14 cellular contexts compared by ENCODE assay signal in the genomic region with DNA sequence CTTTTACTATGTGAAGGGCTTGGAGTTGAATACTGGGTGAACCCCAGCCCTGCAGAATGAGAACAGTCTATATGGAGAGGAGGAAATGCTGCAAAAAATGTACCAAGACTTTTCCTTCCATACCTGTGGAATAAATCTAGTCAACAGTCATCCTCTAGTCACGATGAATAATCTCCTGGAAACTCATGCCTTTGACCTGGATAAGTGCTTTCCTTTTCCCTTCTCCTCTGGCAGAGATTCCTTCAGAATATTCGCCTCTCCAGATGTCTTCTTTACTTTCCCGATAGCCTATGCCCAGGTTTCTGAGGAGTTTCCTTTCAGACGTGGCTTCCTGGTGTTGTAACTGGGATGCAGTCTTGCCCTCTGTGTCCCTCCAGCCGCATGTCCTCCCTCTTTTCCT. TPM values are rescaled to one million over a fixed set of nuclear protein-coding genes. Genes with fewer than 3 reads are reported as not detected.
DNase-seq lines count a peak whose midpoint lies in the region; ATAC-seq and TF ChIP-seq lines count a peak whose summit lies in the region.
"Had no signal": no experiment of that assay in that cellular context is flagged by ENCODE, and none has a peak within 500 bp of the region (broad histone marks: within the 10 kb centered on the region; RNA-seq: fewer than 3 reads in every experiment).

No MANE protein-coding gene starts in this region.

- no peaks in the 10 kb centered on the region for H3K9me3 Mint-ChIP-seq in activated CD4-positive, alpha-beta T cell treated with anti-CD3 and anti-CD28 coated beads for 36 hours (ENCODE audit: low read depth)
- no peaks in the 10 kb centered on the region for H3K9me3 Mint-ChIP-seq in endothelial cell (ENCODE audit: unreplicated experiment)
- no peaks in the 10 kb centered on the region for H3K9me3 Mint-ChIP-seq in stimulated activated memory B cell treated with anti-CD40 and anti-IgM and Interleukin-4, amounts not matched to agents 10 μg/mL and 1 μg/mL and 100 μg/mL, for 72 hours

- TF ChIP-seq POLR2A in tibial nerve (IDR thresholded peaks at IDR 0.05), result no peak
- no peak for TF ChIP-seq POLR2A in vagina (IDR thresholded peaks at IDR 0.05)

- 67 to 70% methylated on average over 5 of the region's 5 CpGs for WGBS in tibial nerve, 2 donors

- H3K4me3 ChIP-seq in tibial nerve, result no peak overlapping the region
- no peak overlapping the region for H3K4me3 ChIP-seq in vagina
- H3K4me3 ChIP-seq: ascending aorta had no signal

- H3K27me3 Mint-ChIP-seq in activated CD4-positive, alpha-beta T cell treated with anti-CD3 and anti-CD28 coated beads for 36 hours, result no peaks in the 10 kb centered on the region
- H3K27me3 Mint-ChIP-seq in endothelial cell (ENCODE audit: unreplicated experiment), result peaks cover 4% of the 10 kb centered on the region
- H3K27me3 Mint-ChIP-seq in stimulated activated memory B cell treated with anti-CD40 and anti-IgM and Interleukin-4, amounts not matched to agents 10 μg/mL and 1 μg/mL and 100 μg/mL, for 72 hours, result no peaks in the 10 kb centered on the region

- DNase-seq in activated CD4-positive, alpha-beta T cell treated with anti-CD3 and anti-CD28 coated beads for 36 hours, result no peak
- DNase-seq in activated CD4-positive, alpha-beta T cell treated with anti-CD3 and anti-CD28 coated beads for 4 hours, result no peak
- DNase-seq in RWPE1 (ENCODE audit: low spot score), result peak; percentile 67
- DNase-seq in endothelial cell (ENCODE audit: low spot score), result no peak
- no peak for DNase-seq in C1 segment of cervical spinal cord (lab: John Stamatoyannopoulos, UW)
- DNase-seq in tibial nerve (ENCODE audit: low spot score in 2 of 2), result no peak
- DNase-seq in vagina (ENCODE audit: extremely low spot score in 2 of 2), result no peak
- DNase-seq: ACHN, NCI-H2227 treated with DMSO at 0.1 percent for 48 hours, posterior cingulate gyrus had no signal

- CTCF ChIA-PET in activated CD4-positive, alpha-beta T cell treated with anti-CD3 and anti-CD28 coated beads for 36 hours (lab: Charles Lee), result interaction anchor here (1.0 to 4.0 kb wide), 14 partner anchors 11 to 622 kb away, joined by 3 to 29 read pairs (median 4); partner anchors contain the start of gene SSR3
- CTCF ChIA-PET in RWPE1 (lab: Yijun Ruan, JAX), result no interaction called here

- H3K4me1 ChIP-seq in tibial nerve, result peaks cover 0 to 95% (median 58%) of the 10 kb centered on the region in 4 donors
- peaks cover 45% of the 10 kb centered on the region for H3K4me1 ChIP-seq in vagina

- no peak for TF ChIP-seq EP300 in tibial nerve (IDR thresholded peaks at IDR 0.05)

- H3K27ac ChIP-seq in RWPE1, result peak overlapping the region; percentile 90
- H3K27ac ChIP-seq in tibial nerve, result peak overlapping the region in 2 of 4 donors; percentile 89 to 90
- H3K27ac ChIP-seq in vagina, result no peak overlapping the region

- H3K27ac Mint-ChIP-seq in activated CD4-positive, alpha-beta T cell treated with anti-CD3 and anti-CD28 coated beads for 36 hours, result peak overlapping the region; percentile 69
- peak overlapping the region; percentile 27 for H3K27ac Mint-ChIP-seq in endothelial cell (ENCODE audit: unreplicated experiment)
- H3K27ac Mint-ChIP-seq in stimulated activated memory B cell treated with anti-CD40 and anti-IgM and Interleukin-4, amounts not matched to agents 10 μg/mL and 1 μg/mL and 100 μg/mL, for 72 hours, result peak overlapping the region; percentile 79

- TF ChIP-seq CTCF in RWPE1 (conservative IDR thresholded peaks at IDR 0.05; ENCODE audit: low read depth), result no peak
- no peak for TF ChIP-seq CTCF in endothelial cell (IDR thresholded peaks at IDR 0.05; ENCODE audit: unreplicated experiment)
- TF ChIP-seq CTCF in tibial nerve (IDR thresholded peaks at IDR 0.05), result no peak
- no peak for TF ChIP-seq CTCF in vagina (IDR thresholded peaks at IDR 0.05)

- no peak for ATAC-seq in activated CD4-positive, alpha-beta T cell treated with anti-CD3 and anti-CD28 coated beads for 36 hours
- ATAC-seq in stimulated activated memory B cell treated with anti-CD40 and anti-IgM and Interleukin-4, amounts not matched to agents 10 μg/mL and 1 μg/mL and 100 μg/mL, for 72 hours, result no peak
- ATAC-seq: activated CD4-positive, CD25-positive, alpha-beta regulatory T cell treated with anti-CD3 and anti-CD28 coated beads, Interleukin-2, amount 50 U/mL, for 24 hours; Panc1 had no signal

- no peaks in the 10 kb centered on the region for H3K36me3 Mint-ChIP-seq in activated CD4-positive, alpha-beta T cell treated with anti-CD3 and anti-CD28 coated beads for 36 hours (ENCODE audit: low read depth)
- no peaks in the 10 kb centered on the region for H3K36me3 Mint-ChIP-seq in endothelial cell (ENCODE audit: low read depth, unreplicated experiment)
- no peaks in the 10 kb centered on the region for H3K36me3 Mint-ChIP-seq in stimulated activated memory B cell treated with anti-CD40 and anti-IgM and Interleukin-4, amounts not matched to agents 10 μg/mL and 1 μg/mL and 100 μg/mL, for 72 hours

- POLR2A ChIA-PET in activated CD4-positive, alpha-beta T cell treated with anti-CD3 and anti-CD28 coated beads for 36 hours (lab: Charles Lee), result interaction anchor here (0.9 kb wide), 1 partner anchor 43 kb away, joined by 3 read pairs; no protein-coding TSS in a partner anchor
- POLR2A ChIA-PET in RWPE1 (lab: Yijun Ruan, JAX; ENCODE audit: low non-redundant PET), result no interaction called here

- peaks cover 69% of the 10 kb centered on the region for H3K4me1 Mint-ChIP-seq in activated CD4-positive, alpha-beta T cell treated with anti-CD3 and anti-CD28 coated beads for 36 hours
- peaks cover 40% of the 10 kb centered on the region for H3K4me1 Mint-ChIP-seq in endothelial cell (ENCODE audit: unreplicated experiment)
- H3K4me1 Mint-ChIP-seq in stimulated activated memory B cell treated with anti-CD40 and anti-IgM and Interleukin-4, amounts not matched to agents 10 μg/mL and 1 μg/mL and 100 μg/mL, for 72 hours, result peaks cover 34% of the 10 kb centered on the region

- H3K4me3 Mint-ChIP-seq in activated CD4-positive, alpha-beta T cell treated with anti-CD3 and anti-CD28 coated beads for 36 hours, result no peak overlapping the region
- no peak overlapping the region for H3K4me3 Mint-ChIP-seq in endothelial cell (ENCODE audit: unreplicated experiment)
- no peak overlapping the region for H3K4me3 Mint-ChIP-seq in stimulated activated memory B cell treated with anti-CD40 and anti-IgM and Interleukin-4, amounts not matched to agents 10 μg/mL and 1 μg/mL and 100 μg/mL, for 72 hours

- H3K27me3 ChIP-seq in tibial nerve (no peaks in the 10 kb centered on the region), vagina (no peaks in the 10 kb centered on the region)
- H3K27me3 ChIP-seq: ascending aorta had no signal

- no peaks in the 10 kb centered on the region for H3K36me3 ChIP-seq in tibial nerve
- no peaks in the 10 kb centered on the region for H3K36me3 ChIP-seq in vagina
- H3K36me3 ChIP-seq: ascending aorta had no signal

- intact Hi-C loops in activated CD4-positive, alpha-beta T cell treated with anti-CD3 and anti-CD28 coated beads for 36 hours (cut with DNase I, micrococcal nuclease), result loop anchor here (2.0 to 5.0 kb wide), 2 partner anchors 580 to 981 kb away; no protein-coding TSS in a partner anchor
- intact Hi-C loops in vagina (cut with DNase I), result loop anchor here (10.0 kb wide), 2 partner anchors 307 to 577 kb away; partner anchors contain the start of genes LEKR1 and SSR3

- no peaks in the 10 kb centered on the region for H3K9me3 ChIP-seq in tibial nerve
- H3K9me3 ChIP-seq in vagina, result no peaks in the 10 kb centered on the region
- H3K9me3 ChIP-seq: ascending aorta had no signal

RNA-seq across cellular contexts. Expression of gene CCNL1, which starts 28.1 kb away (rescaled TPM):
- total RNA-seq in activated CD4-positive, alpha-beta T cell treated with anti-CD3 and anti-CD28 coated beads for 36 hours, result 100 to 1,000 TPM; 163 to 215 TPM
- total RNA-seq in endothelial cell (ENCODE audit: unreplicated experiment) (132 TPM), tibial nerve (100 to 1,000 TPM; 176 to 239 (median 239) TPM), vagina (269 TPM)

Comparison
In these comparisons a context has a peak if more than half of its experiments do, and no peak if none do; other contexts are left out.
1. H3K27ac Mint-ChIP-seq: peak in every context shown above with its lines; median percentile 79 in stimulated activated memory B cell treated with anti-CD40 and anti-IgM and Interleukin-4, amounts not matched to agents 10 μg/mL and 1 μg/mL and 100 μg/mL, for 72 hours; 69 in activated CD4-positive, alpha-beta T cell treated with anti-CD3 and anti-CD28 coated beads for 36 hours; 27 in endothelial cell.